ENCODE assay signal across 7 cellular contexts in the genomic region with DNA sequence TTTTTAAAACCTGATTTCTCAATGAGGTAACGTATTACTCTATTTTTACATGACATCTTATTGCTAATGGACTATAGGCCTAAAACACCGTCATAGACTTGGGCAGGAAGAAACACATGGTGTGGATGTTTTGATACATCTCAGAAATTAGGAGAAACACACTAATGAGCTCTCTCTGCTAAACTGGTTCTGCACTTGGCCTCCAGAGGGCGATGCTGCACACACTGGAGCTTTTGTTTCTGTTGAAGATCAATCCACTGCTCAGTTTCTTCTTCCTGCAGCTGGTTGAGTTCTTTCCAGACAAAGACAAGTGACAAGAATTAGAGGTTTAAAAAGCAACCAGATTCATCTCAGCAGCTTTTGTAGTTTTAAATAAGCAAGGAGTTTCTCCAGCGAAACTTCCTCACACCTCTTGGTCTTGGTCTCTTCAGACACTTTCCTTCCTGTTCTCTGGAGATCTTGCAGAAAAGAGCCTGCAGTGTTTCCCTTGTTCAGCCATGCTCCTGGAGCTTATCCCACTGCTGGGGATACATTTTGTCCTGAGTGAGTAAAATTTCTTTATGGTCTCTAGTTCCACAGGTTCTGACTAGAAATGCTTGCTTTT.
A peak's percentile ranks its signal among the peaks of the same experiment; 100 is the strongest.
DNase-seq lines count a peak whose midpoint lies in the region; ATAC-seq and TF ChIP-seq lines count a peak whose summit lies in the region.

No MANE protein-coding gene starts in this region.

- peak; percentile 78 to 85 for ATAC-seq in naive thymus-derived CD8-positive, alpha-beta T cell

- H3K27ac Mint-ChIP-seq in naive thymus-derived CD8-positive, alpha-beta T cell, result peak overlapping the region in 9 of 10 donors; percentile 47 to 91 (median 79)

- H3K27ac ChIP-seq in stomach, result no peak overlapping the region

- intact Hi-C loops in stomach (cut with DNase I; ENCODE audit: low total_unique reads), result no loop called here

- POLR2A ChIA-PET in naive thymus-derived CD8-positive, alpha-beta T cell (lab: Charles Lee), result interaction anchor here (0.7 to 2.6 kb wide), 8 partner anchors 8 to 718 kb away, joined by 3 to 18 read pairs (median 5); no protein-coding TSS in a partner anchor

- DNase-seq in GM13977 (ENCODE audit: low spot score), result peak; percentile 12
- peak; percentile 12 for DNase-seq in LoVo (ENCODE audit: low spot score)
- DNase-seq in activated CD4-positive, alpha-beta T cell treated with anti-CD3 and anti-CD28 coated beads, Interleukin-2, amount 50 U/mL, for 1 hour, result peak; percentile 75
- DNase-seq in ecto neural progenitor cell (ENCODE audit: low spot score), result peak; percentile 72
- DNase-seq in naive thymus-derived CD8-positive, alpha-beta T cell, result peak; percentile 50 to 80 (median 61)
- peak; percentile 57 for DNase-seq in stomach
- DNase-seq in hepatic stellate cell (ENCODE audit: low spot score), result no peak

- H3K9me3 Mint-ChIP-seq in naive thymus-derived CD8-positive, alpha-beta T cell, result no peaks in the 10 kb centered on the region

- TF ChIP-seq EP300 in stomach (IDR thresholded peaks at IDR 0.05), result no peak

- no peak for TF ChIP-seq POLR2A in stomach (IDR thresholded peaks at IDR 0.05)

- in situ Hi-C loops in GM13977 (cut with MboI; ENCODE audit: low pct_unique_long_range_greater_than_20kb, low sequenced_read_pairs, unreplicated experiment), result no loop called here

- H3K36me3 Mint-ChIP-seq in naive thymus-derived CD8-positive, alpha-beta T cell, result peaks cover 0 to 15% (median 0%) of the 10 kb centered on the region in 3 donors

- 13 to 28% (median 20%) methylated on average over 4 of the region's 4 CpGs for WGBS in stomach, 5 donors

- H3K4me1 ChIP-seq in stomach, result no peaks in the 10 kb centered on the region

- H3K9me3 ChIP-seq in stomach, result no peaks in the 10 kb centered on the region

- no peak overlapping the region for H3K4me3 ChIP-seq in stomach

- peaks cover 0 to 4% (median 0%) of the 10 kb centered on the region in 3 donors for H3K27me3 ChIP-seq in stomach

- peaks cover 1 to 23% (median 7%) of the 10 kb centered on the region in 5 donors for H3K27me3 Mint-ChIP-seq in naive thymus-derived CD8-positive, alpha-beta T cell

- H3K4me1 Mint-ChIP-seq in naive thymus-derived CD8-positive, alpha-beta T cell, result peaks cover 2 to 13% (median 10%) of the 10 kb centered on the region in 4 donors

- H3K36me3 ChIP-seq in stomach, result no peaks in the 10 kb centered on the region

- peak overlapping the region; percentile 30 to 90 (median 83) for H3K4me3 Mint-ChIP-seq in naive thymus-derived CD8-positive, alpha-beta T cell

- peak; percentile 83 for TF ChIP-seq CTCF in GM13977 (IDR thresholded peaks at IDR 0.05; ENCODE audit: extremely low read depth, insufficient read depth, missing control alignments)
- TF ChIP-seq CTCF in stomach (IDR thresholded peaks at IDR 0.05), result peak in 4 of 7 experiments; percentile 35 to 55 (median 40)
